Comparison of ENCODE assay signal across 10 cellular contexts in the genomic region with DNA sequence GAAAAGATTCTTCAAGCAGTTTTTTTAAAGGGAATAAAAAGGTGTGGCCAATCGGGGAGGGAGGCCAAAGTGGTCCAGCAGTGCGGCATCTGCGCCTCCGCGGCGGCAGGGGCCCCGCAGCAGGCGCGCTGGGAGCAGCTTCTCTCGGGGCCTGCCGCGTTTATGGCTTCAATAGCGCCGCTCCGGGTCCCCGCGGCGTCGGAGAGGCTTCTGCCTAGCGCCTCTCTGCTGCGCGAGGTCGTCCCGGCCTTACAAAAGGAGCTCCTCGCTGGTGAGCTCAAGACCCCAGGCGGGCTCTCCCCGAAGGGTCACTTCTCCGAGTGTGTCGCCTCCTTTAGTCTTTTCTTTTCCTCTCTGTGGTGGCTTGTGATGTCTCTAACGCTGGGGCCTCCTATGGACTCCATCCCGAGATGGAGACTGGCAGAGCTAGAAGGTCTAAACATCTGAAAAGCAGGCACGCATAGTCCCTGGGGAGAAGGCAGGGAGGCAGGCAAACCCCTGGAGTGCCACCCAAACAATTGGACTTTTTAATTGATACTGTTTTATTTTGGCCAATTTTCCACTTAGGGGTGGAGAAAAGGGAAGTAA.
DNase-seq lines count a peak whose midpoint lies in the region; ATAC-seq and TF ChIP-seq lines count a peak whose summit lies in the region.
"Had no signal": no experiment of that assay in that cellular context is flagged by ENCODE, and none has a peak within 500 bp of the region (broad histone marks: within the 10 kb centered on the region; RNA-seq: fewer than 3 reads in every experiment).

No MANE protein-coding gene starts in this region.

- TF ChIP-seq CTCF in chondrocyte (IDR thresholded peaks at IDR 0.05) = peak; percentile 24
- no peak for TF ChIP-seq CTCF in type B pancreatic cell (conservative IDR thresholded peaks at IDR 0.05)

- peaks cover under 1% of the 10 kb centered on the region for H3K9me3 Mint-ChIP-seq in chondrocyte (ENCODE audit: low read depth)
- H3K9me3 Mint-ChIP-seq in type B pancreatic cell = peaks cover 1% of the 10 kb centered on the region

- peak overlapping the region; percentile 59 for H3K4me3 Mint-ChIP-seq in chondrocyte (ENCODE audit: unreplicated experiment)
- H3K4me3 Mint-ChIP-seq in type B pancreatic cell = peak overlapping the region; percentile 67

- no peaks in the 10 kb centered on the region for H3K36me3 Mint-ChIP-seq in chondrocyte (ENCODE audit: low read depth)
- H3K36me3 Mint-ChIP-seq in type B pancreatic cell = peaks cover 1% of the 10 kb centered on the region

- H3K27me3 Mint-ChIP-seq in chondrocyte (ENCODE audit: low read depth) (no peaks in the 10 kb centered on the region), type B pancreatic cell (peaks cover 26% of the 10 kb centered on the region)

- DNase-seq in Right ventricle myocardium inferior (ENCODE audit: missing footprints) (no peak), cardiac septum (ENCODE audit: low spot score) (no peak), chondrocyte (ENCODE audit: low spot score) (no peak), mesenteric fat pad (ENCODE audit: low spot score) (peak; percentile 67), type B pancreatic cell (ENCODE audit: extremely low spot score, unreplicated experiment) (no peak)
- DNase-seq: central memory CD4-positive, alpha-beta T cell; KBM-7 had no signal

- no peak overlapping the region for H3K27ac Mint-ChIP-seq in chondrocyte (ENCODE audit: unreplicated experiment)
- H3K27ac Mint-ChIP-seq in type B pancreatic cell = no peak overlapping the region

- ATAC-seq in Right ventricle myocardium inferior (peak; percentile 28), HG03378 (IDR thresholded peaks at IDR 0.05; ENCODE audit: unreplicated experiment) (no peak), HG03460 (IDR thresholded peaks at IDR 0.05; ENCODE audit: unreplicated experiment) (no peak), HG02870 (IDR thresholded peaks at IDR 0.05; ENCODE audit: unreplicated experiment) (no peak)

- intact Hi-C loops in Right ventricle myocardium inferior (cut with DNase I) = no loop called here
- intact Hi-C loops in cardiac septum (cut with DNase I) = loop anchor here (5.0 kb wide), 1 partner anchor 59 kb away; no protein-coding TSS in a partner anchor

- peaks cover 7% of the 10 kb centered on the region for H3K4me1 Mint-ChIP-seq in chondrocyte (ENCODE audit: low read depth)
- peaks cover 19% of the 10 kb centered on the region for H3K4me1 Mint-ChIP-seq in type B pancreatic cell (ENCODE audit: unreplicated experiment)
